In the genomic region with DNA sequence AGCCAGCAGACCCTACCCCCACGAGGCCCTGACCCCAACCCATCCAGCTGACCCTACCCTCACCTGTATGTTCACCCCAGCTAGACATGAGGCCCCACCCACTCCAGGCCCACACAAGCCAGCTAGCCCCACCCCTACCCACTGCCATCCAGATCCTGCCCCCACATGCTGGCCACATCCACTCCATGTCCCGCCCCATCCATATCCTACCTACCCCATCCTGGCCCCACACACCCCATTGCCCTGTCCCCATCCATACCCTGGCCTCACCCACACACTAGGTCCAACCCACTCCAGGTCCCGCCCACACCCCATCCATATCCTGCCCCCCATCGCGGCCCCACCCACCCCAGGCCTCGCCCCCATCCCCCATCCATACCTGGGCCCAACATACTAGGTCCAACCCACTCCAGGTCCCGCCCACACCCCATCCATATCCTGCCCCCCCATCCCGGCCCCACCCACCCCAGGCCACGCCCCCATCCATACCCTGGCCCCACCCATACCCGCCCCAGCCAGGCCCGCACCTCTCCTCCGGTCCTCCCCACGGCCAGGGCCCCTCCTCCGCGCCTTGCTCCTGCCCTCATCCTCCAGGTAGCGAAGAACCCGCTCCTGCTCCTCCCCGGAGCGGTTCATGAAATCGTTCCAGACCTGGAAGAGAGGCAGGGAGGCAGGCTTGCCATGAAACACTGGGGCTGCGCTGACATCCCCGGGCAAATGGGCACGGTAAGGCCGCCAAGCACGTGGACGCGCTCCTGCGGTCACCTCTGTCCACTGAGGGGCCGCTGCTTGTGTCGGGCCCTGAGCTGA, we compare ENCODE assay signal across 13 cellular contexts. TPM values are rescaled to one million over a fixed set of nuclear protein-coding genes. Genes with fewer than 3 reads are reported as not detected.
DNase-seq lines count a peak whose midpoint lies in the region; ATAC-seq and TF ChIP-seq lines count a peak whose summit lies in the region.
"Had no signal": no experiment of that assay in that cellular context is flagged by ENCODE, and none has a peak within 500 bp of the region (broad histone marks: within the 10 kb centered on the region; RNA-seq: fewer than 3 reads in every experiment).

No MANE protein-coding gene starts in this region.

- intact Hi-C loops in Right ventricle myocardium superior (cut with DNase I) = no loop called here
- intact Hi-C loops in Panc1 (cut with micrococcal nuclease; ENCODE audit: unreplicated experiment) = no loop called here
- intact Hi-C loops in testis (cut with DNase I; ENCODE audit: low total_unique reads) = no loop called here

- H3K36me3 ChIP-seq in right atrium auricular region (peaks cover 17% of the 10 kb centered on the region), Panc1 (ENCODE audit: control insufficient read depth, insufficient read depth, low read length) (no peaks in the 10 kb centered on the region), endodermal cell (ENCODE audit: control insufficient read depth, insufficient read depth, low read length) (peaks cover 20% of the 10 kb centered on the region), testis (ENCODE audit: low read depth, missing control alignments) (no peaks in the 10 kb centered on the region)

- CTCF ChIA-PET in Panc1 (lab: Charles Lee) = no interaction called here

- H3K4me3 Mint-ChIP-seq in endodermal cell = no peak overlapping the region

- in situ Hi-C loops in Panc1 (cut with HindIII; ENCODE audit: low pct_unique_long_range_greater_than_20kb, low sequenced_read_pairs) (no loop called here), G401 (cut with HindIII; ENCODE audit: low sequenced_read_pairs) (no loop called here)

- H3K27ac Mint-ChIP-seq in endodermal cell = no peak overlapping the region

- H3K9me3 ChIP-seq in right atrium auricular region (no peaks in the 10 kb centered on the region), Panc1 (ENCODE audit: control insufficient read depth, insufficient read depth, low read depth, low read length) (no peaks in the 10 kb centered on the region), endodermal cell (ENCODE audit: control insufficient read depth, low read length) (no peaks in the 10 kb centered on the region), testis (no peaks in the 10 kb centered on the region)

- H3K27ac ChIP-seq in right atrium auricular region = no peak overlapping the region
- H3K27ac ChIP-seq in Panc1 (ENCODE audit: low read length) = no peak overlapping the region
- H3K27ac ChIP-seq in endodermal cell (ENCODE audit: low read depth, low read length) = no peak overlapping the region
- H3K27ac ChIP-seq in testis = no peak overlapping the region
- H3K27ac ChIP-seq in coronary artery = no peak overlapping the region

- BruUV-seq in Panc1 (replicated peaks; lab: Mats Ljungman, UMichigan) = no TSS peak

- no peaks in the 10 kb centered on the region for H3K27me3 Mint-ChIP-seq in endodermal cell (ENCODE audit: insufficient read depth)

- WGBS in endodermal cell (ENCODE audit: insufficient coverage in 1 of 2, insufficient read length in 1 of 2), 2 experiments = 95 to 98% methylated on average over 17 to 23 of the region's 30 CpGs
- WGBS in testis, 2 donors = 71 to 73% methylated on average over 12 to 30 of the region's 30 CpGs

- peaks cover 30% of the 10 kb centered on the region for H3K36me3 Mint-ChIP-seq in endodermal cell (ENCODE audit: low read depth)

- peak; percentile 30 for ATAC-seq in Right ventricle myocardium superior (ENCODE audit: poor library complexity)
- ATAC-seq in Panc1 = peak; percentile 83

- no peaks in the 10 kb centered on the region for H3K9me3 Mint-ChIP-seq in endodermal cell

- POLR2A ChIA-PET in Panc1 (lab: Charles Lee) = no interaction called here

- TF ChIP-seq POLR2A in testis (IDR thresholded peaks at IDR 0.05) = no peak

- H3K9ac ChIP-seq in endodermal cell (ENCODE audit: extremely low read depth, low read length, poor library complexity, severe bottlenecking) = no peak overlapping the region

- peaks cover 3% of the 10 kb centered on the region for H3K4me1 Mint-ChIP-seq in endodermal cell

- H3K27me3 ChIP-seq in right atrium auricular region (no peaks in the 10 kb centered on the region), Panc1 (ENCODE audit: control insufficient read depth, insufficient read depth, low read length) (no peaks in the 10 kb centered on the region), endodermal cell (ENCODE audit: control insufficient read depth, insufficient read depth, low read length, poor library complexity, severe bottlenecking) (no peaks in the 10 kb centered on the region), testis (no peaks in the 10 kb centered on the region)

- H3K4me1 ChIP-seq in right atrium auricular region (no peaks in the 10 kb centered on the region), Panc1 (ENCODE audit: control insufficient read depth, insufficient read depth, low read length) (no peaks in the 10 kb centered on the region), endodermal cell (ENCODE audit: control insufficient read depth, insufficient read depth, low read length) (no peaks in the 10 kb centered on the region), testis (no peaks in the 10 kb centered on the region)

- TF ChIP-seq CTCF in right atrium auricular region (IDR thresholded peaks at IDR 0.05) (no peak), Panc1 (IDR thresholded peaks at IDR 0.05) (no peak), endodermal cell (conservative IDR thresholded peaks at IDR 0.05) (no peak), testis (IDR thresholded peaks at IDR 0.05) (no peak), coronary artery (IDR thresholded peaks at IDR 0.05) (no peak)

- DNase-seq in Right ventricle myocardium superior (no peak), right atrium auricular region (ENCODE audit: low spot score) (no peak), Panc1 (ENCODE audit: low read depth, low spot score) (no peak), endodermal cell (peak; percentile 89), testis (peak; percentile 38), foreskin melanocyte (no peak), G401 (ENCODE audit: low spot score) (no peak), coronary artery (ENCODE audit: low spot score) (no peak)
- DNase-seq: DMS79, NCI-H446 treated with DMSO at 0.1 percent for 48 hours had no signal

- H3K4me3 ChIP-seq in right atrium auricular region (no peak overlapping the region), Panc1 (ENCODE audit: low read depth in 2 of 2, low read length in 2 of 2) (no peak overlapping the region), endodermal cell (ENCODE audit: low read length) (no peak overlapping the region), testis (no peak overlapping the region), coronary artery (no peak overlapping the region)
- H3K4me3 ChIP-seq: lung had no signal

RNA-seq across cellular contexts. Expression of gene RNU6-9, which starts 7.2 kb away (rescaled TPM):
- total RNA-seq in Right ventricle myocardium superior = not detected
- not detected for total RNA-seq in right atrium auricular region
- total RNA-seq in Panc1 (2021; ENCODE audit: unreplicated experiment) = not detected
- polyA plus RNA-seq in Panc1 (2012; ENCODE audit: insufficient read length) = not detected
- not detected for total RNA-seq in endodermal cell
- under 0.01 TPM for polyA plus RNA-seq in endodermal cell (2013, experiment 1 of 2)
- polyA plus RNA-seq in endodermal cell (2013, experiment 2 of 2) = under 0.01 TPM
- not detected for total RNA-seq in testis
- polyA plus RNA-seq in testis (ENCODE audit: insufficient read depth, low read depth, low replicate concordance) = not detected
- not detected in 2 replicates for total RNA-seq in G401 (2014; rRNA removed; shearing (Covaris generic))
- total RNA-seq: astrocyte, fibroblast of lung, lung had no signal
- polyA plus RNA-seq: fibroblast of lung, lung had no signal

RNA-seq across cellular contexts. Expression of gene MED16, which starts 7.5 kb away (rescaled TPM):
- 19.1 TPM for total RNA-seq in Right ventricle myocardium superior
- total RNA-seq in right atrium auricular region = 10 to 100 TPM; 17.7 to 26.5 TPM
- 39.5 TPM for total RNA-seq in Panc1 (2021; ENCODE audit: unreplicated experiment)
- polyA plus RNA-seq in Panc1 (2012; ENCODE audit: insufficient read length) = 58.1 TPM
- total RNA-seq in endodermal cell = 10 to 100 TPM; 75.8 to 92.4 TPM
- polyA plus RNA-seq in endodermal cell (2013, experiment 1 of 2) = 69.8 TPM
- polyA plus RNA-seq in endodermal cell (2013, experiment 2 of 2) = 66.0 TPM
- total RNA-seq in testis = 100 to 1,000 TPM in 1 of 2 donors, 10 to 100 TPM in 1; 94.7 to 124 TPM
- 50.7 TPM for polyA plus RNA-seq in testis (ENCODE audit: insufficient read depth, low read depth, low replicate concordance)
- total RNA-seq in G401 (2014; rRNA removed; shearing (Covaris generic)) = 51.0 and 58.7 TPM in 2 replicates

RNA-seq across cellular contexts. Expression of gene R3HDM4, which starts 12.5 kb away (rescaled TPM):
- total RNA-seq in Right ventricle myocardium superior = 20.3 TPM
- 10 to 100 TPM; 19.5 to 30.4 TPM for total RNA-seq in right atrium auricular region
- 43.5 TPM for total RNA-seq in Panc1 (2021; ENCODE audit: unreplicated experiment)
- 39.7 TPM for polyA plus RNA-seq in Panc1 (2012; ENCODE audit: insufficient read length)
- total RNA-seq in endodermal cell = 10 to 100 TPM; 61.1 to 64.7 TPM
- 54.6 TPM for polyA plus RNA-seq in endodermal cell (2013, experiment 1 of 2)
- polyA plus RNA-seq in endodermal cell (2013, experiment 2 of 2) = 56.9 TPM
- 10 to 100 TPM; 24.6 to 30.1 TPM for total RNA-seq in testis
- 19.2 TPM for polyA plus RNA-seq in testis (ENCODE audit: insufficient read depth, low read depth, low replicate concordance)
- 12.7 and 13.9 TPM in 2 replicates for total RNA-seq in G401 (2014; rRNA removed; shearing (Covaris generic))

RNA-seq across cellular contexts. Expression of gene KISS1R, which starts 16.6 kb away (rescaled TPM):
- not detected for total RNA-seq in Right ventricle myocardium superior
- not detected for total RNA-seq in right atrium auricular region
- 0.92 TPM for total RNA-seq in Panc1 (2021; ENCODE audit: unreplicated experiment)
- polyA plus RNA-seq in Panc1 (2012; ENCODE audit: insufficient read length) = 6.5 TPM
- under 1 TPM in 1 of 2 donors, not detected in 1; 0.73 TPM for total RNA-seq in endodermal cell
- polyA plus RNA-seq in endodermal cell (2013, experiment 1 of 2) = 1.3 TPM
- 0.70 TPM for polyA plus RNA-seq in endodermal cell (2013, experiment 2 of 2)
- not detected for total RNA-seq in testis
- not detected for polyA plus RNA-seq in testis (ENCODE audit: insufficient read depth, low read depth, low replicate concordance)
- 1.8 and 1.9 TPM in 2 replicates for total RNA-seq in G401 (2014; rRNA removed; shearing (Covaris generic))
- total RNA-seq: astrocyte, fibroblast of lung had no signal
- polyA plus RNA-seq: fibroblast of lung had no signal

RNA-seq across cellular contexts. Expression of gene ARID3A, which starts 25.3 kb away (rescaled TPM):
- 5.0 TPM for total RNA-seq in Right ventricle myocardium superior
- 1 to 10 TPM; 1.7 to 3.4 TPM for total RNA-seq in right atrium auricular region
- total RNA-seq in Panc1 (2021; ENCODE audit: unreplicated experiment) = 28.9 TPM
- polyA plus RNA-seq in Panc1 (2012; ENCODE audit: insufficient read length) = 27.8 TPM
- 100 to 1,000 TPM; 121 to 124 TPM for total RNA-seq in endodermal cell
- 40.4 TPM for polyA plus RNA-seq in endodermal cell (2013, experiment 1 of 2)
- 41.7 TPM for polyA plus RNA-seq in endodermal cell (2013, experiment 2 of 2)
- 10 to 100 TPM; 15.3 to 26.5 TPM for total RNA-seq in testis
- 38.2 TPM for polyA plus RNA-seq in testis (ENCODE audit: insufficient read depth, low read depth, low replicate concordance)
- 95.4 and 103 TPM in 2 replicates for total RNA-seq in G401 (2014; rRNA removed; shearing (Covaris generic))

Comparison
In these comparisons a context has a peak if more than half of its experiments do, and no peak if none do; other contexts are left out.
1. DNase-seq: peak in endodermal cell (single experiment) and testis (single experiment); none in Right ventricle myocardium superior (single experiment), right atrium auricular region (single experiment), Panc1 (single experiment), foreskin melanocyte (single experiment), G401 (single experiment) and coronary artery (single experiment).